ENCODE assay signal across 11 cellular contexts in genomic region chr16:13223666-13224065, GRCh38.
"Had no signal": no experiment of that assay in that cellular context is flagged by ENCODE, and none has a peak within 500 bp of the region (broad histone marks: within the 10 kb centered on the region; RNA-seq: fewer than 3 reads in every experiment).

No MANE protein-coding gene starts in this region.

- H3K9ac ChIP-seq: GM23248 had no signal

- ATAC-seq: GM23338, HCT116 had no signal

- DNase-seq: GM23248, GOT3, H7, H9, HCEC 1CT, HFFc6 had no signal

- FAIRE-seq: H1, H54 had no signal

- H3K4me1 ChIP-seq: HAP-1 had no signal

- H3K4me3 ChIP-seq: GM23248, GM23338, HAP-1 had no signal

- H3K36me3 ChIP-seq: HAP-1 had no signal

- H3K4me3 Mint-ChIP-seq: GM23338, H9, HFFc6 had no signal

- H2AFZ ChIP-seq: GM23248, GM23338 had no signal

- H3K4me2 ChIP-seq: GM23338 had no signal

- H3K27ac ChIP-seq: GM23248 had no signal

- H3K27ac Mint-ChIP-seq: GM23338, H9, HFFc6 had no signal
